Comparison of ENCODE assay signal across 1 cellular context in the genomic region with DNA sequence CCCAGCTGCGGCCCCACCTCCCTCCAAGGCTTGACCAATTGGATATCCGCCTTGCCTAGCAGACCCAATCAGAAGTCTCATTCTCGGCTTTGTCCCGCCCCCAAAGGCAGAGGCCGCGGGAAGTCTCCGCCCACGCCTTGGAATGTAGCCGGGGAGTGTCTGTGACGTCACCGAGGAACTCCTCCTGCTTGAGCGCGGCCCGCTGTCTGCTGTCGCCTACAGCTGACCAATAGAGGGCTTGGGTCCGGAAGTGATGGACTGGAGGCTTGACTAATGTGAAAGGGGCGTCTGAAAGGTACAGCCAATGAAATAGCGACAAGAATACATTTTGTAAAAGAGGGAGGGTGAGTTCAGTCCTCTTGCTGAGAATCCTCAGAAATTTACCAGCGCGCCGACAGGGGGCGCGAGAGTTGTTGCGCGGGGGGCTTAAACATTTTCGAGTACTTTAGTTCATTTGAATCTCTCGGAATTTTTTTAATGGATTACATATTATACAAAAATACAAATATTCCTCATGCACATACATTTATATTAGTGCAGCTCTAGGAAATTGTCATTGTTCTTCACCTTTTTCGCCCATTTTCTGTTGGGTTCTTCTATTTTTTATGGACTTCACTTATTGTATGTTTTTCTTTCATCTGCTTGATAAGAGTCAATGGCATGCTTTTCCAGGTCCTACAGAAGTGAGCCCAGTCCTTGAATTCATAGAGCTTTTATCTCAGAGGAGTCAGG.
TF ChIP-seq lines count a peak whose summit lies in the region.

No MANE protein-coding gene starts in this region.

TF ChIP-seq in GM12878, 131 proteins besides CTCF, POLR2A, EP300 and RAD21 (continued from another document):
- no peak for TF ChIP-seq POLR2AphosphoS2 (IDR thresholded peaks at IDR 0.05; ENCODE audit: low read depth, low read length)
- TF ChIP-seq SRF (IDR thresholded peaks at IDR 0.05; ENCODE audit: low read depth in 2 of 2, low read length in 2 of 2) = no peak
- no peak for TF ChIP-seq MEF2A (IDR thresholded peaks at IDR 0.05; ENCODE audit: insufficient read depth, low read depth, low read length)
- TF ChIP-seq RAD51 (IDR thresholded peaks at IDR 0.05) = no peak
- no peak for TF ChIP-seq NR2F1 (conservative IDR thresholded peaks at IDR 0.05)
- TF ChIP-seq KAT2A (conservative IDR thresholded peaks at IDR 0.05; ENCODE audit: control insufficient read depth, low read depth, low read length) = no peak
- no peak for TF ChIP-seq RB1 (IDR thresholded peaks at IDR 0.05; ENCODE audit: borderline replicate concordance)
- no peak; the same call in 1 of the 2 replicates for TF ChIP-seq HCFC1 (IDR thresholded peaks at IDR 0.05; ENCODE audit: low read length)
- peak; percentile 94 for TF ChIP-seq DPF2 (IDR thresholded peaks at IDR 0.05)
- no peak for TF ChIP-seq FOXM1 (IDR thresholded peaks at IDR 0.05; ENCODE audit: low read depth, low read length)
- TF ChIP-seq NFXL1 (IDR thresholded peaks at IDR 0.05; ENCODE audit: borderline replicate concordance) = no peak
- no peak for TF ChIP-seq KLF5 (IDR thresholded peaks at IDR 0.05; ENCODE audit: partially characterized antibody)
- TF ChIP-seq ZNF384 (IDR thresholded peaks at IDR 0.05; ENCODE audit: borderline replicate concordance, low read depth, low read length) = no peak
- no peak for TF ChIP-seq TCF7 (IDR thresholded peaks at IDR 0.05; ENCODE audit: borderline replicate concordance)
- peak; percentile 95 for TF ChIP-seq CREB1 (IDR thresholded peaks at IDR 0.05; ENCODE audit: low read depth)
- no peak for TF ChIP-seq RBBP5 (conservative IDR thresholded peaks at IDR 0.05)
- TF ChIP-seq CEBPB (IDR thresholded peaks at IDR 0.05; ENCODE audit: borderline replicate concordance in 1 of 2, low read depth in 2 of 2, low read length in 2 of 2) = no peak
- TF ChIP-seq, protein P1, sequence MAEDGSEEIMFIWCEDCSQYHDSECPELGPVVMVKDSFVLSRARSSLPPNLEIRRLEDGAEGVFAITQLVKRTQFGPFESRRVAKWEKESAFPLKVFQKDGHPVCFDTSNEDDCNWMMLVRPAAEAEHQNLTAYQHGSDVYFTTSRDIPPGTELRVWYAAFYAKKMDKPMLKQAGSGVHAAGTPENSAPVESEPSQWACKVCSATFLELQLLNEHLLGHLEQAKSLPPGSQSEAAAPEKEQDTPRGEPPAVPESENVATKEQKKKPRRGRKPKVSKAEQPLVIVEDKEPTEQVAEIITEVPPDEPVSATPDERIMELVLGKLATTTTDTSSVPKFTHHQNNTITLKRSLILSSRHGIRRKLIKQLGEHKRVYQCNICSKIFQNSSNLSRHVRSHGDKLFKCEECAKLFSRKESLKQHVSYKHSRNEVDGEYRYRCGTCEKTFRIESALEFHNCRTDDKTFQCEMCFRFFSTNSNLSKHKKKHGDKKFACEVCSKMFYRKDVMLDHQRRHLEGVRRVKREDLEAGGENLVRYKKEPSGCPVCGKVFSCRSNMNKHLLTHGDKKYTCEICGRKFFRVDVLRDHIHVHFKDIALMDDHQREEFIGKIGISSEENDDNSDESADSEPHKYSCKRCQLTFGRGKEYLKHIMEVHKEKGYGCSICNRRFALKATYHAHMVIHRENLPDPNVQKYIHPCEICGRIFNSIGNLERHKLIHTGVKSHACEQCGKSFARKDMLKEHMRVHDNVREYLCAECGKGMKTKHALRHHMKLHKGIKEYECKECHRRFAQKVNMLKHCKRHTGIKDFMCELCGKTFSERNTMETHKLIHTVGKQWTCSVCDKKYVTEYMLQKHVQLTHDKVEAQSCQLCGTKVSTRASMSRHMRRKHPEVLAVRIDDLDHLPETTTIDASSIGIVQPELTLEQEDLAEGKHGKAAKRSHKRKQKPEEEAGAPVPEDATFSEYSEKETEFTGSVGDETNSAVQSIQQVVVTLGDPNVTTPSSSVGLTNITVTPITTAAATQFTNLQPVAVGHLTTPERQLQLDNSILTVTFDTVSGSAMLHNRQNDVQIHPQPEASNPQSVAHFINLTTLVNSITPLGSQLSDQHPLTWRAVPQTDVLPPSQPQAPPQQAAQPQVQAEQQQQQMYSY (CRISPR knock-in tag; IDR thresholded peaks at IDR 0.05) = no peak
- TF ChIP-seq, protein P2, sequence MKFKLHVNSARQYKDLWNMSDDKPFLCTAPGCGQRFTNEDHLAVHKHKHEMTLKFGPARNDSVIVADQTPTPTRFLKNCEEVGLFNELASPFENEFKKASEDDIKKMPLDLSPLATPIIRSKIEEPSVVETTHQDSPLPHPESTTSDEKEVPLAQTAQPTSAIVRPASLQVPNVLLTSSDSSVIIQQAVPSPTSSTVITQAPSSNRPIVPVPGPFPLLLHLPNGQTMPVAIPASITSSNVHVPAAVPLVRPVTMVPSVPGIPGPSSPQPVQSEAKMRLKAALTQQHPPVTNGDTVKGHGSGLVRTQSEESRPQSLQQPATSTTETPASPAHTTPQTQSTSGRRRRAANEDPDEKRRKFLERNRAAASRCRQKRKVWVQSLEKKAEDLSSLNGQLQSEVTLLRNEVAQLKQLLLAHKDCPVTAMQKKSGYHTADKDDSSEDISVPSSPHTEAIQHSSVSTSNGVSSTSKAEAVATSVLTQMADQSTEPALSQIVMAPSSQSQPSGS (IDR thresholded peaks at IDR 0.05; ENCODE audit: low read length) = peak; percentile 53
- no peak for TF ChIP-seq NR2C2 (IDR thresholded peaks at IDR 0.05; ENCODE audit: borderline replicate concordance, control insufficient read depth, insufficient read length, low read depth)
- TF ChIP-seq, protein P3, sequence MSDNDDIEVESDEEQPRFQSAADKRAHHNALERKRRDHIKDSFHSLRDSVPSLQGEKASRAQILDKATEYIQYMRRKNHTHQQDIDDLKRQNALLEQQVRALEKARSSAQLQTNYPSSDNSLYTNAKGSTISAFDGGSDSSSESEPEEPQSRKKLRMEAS (IDR thresholded peaks at IDR 0.05; ENCODE audit: low read depth, low read length) = no peak
- no peak; the same call in 1 of the 2 replicates for TF ChIP-seq NFIC (IDR thresholded peaks at IDR 0.05; ENCODE audit: low read depth, low read length)
- TF ChIP-seq POLR2AphosphoS5 (IDR thresholded peaks at IDR 0.05; ENCODE audit: low read length) = no peak
